In genomic region chr7:56051339-56052191, GRCh38 we compare ENCODE assay signal across 8 cellular contexts. TPM values are rescaled to one million over a fixed set of nuclear protein-coding genes. Genes with fewer than 3 reads are reported as not detected.
DNase-seq lines count a peak whose midpoint lies in the region; ATAC-seq and TF ChIP-seq lines count a peak whose summit lies in the region.

CCT6A (plus strand) TSS chr7:56051765; CDS start chr7:56051849, 84 bp downstream.
PSPH (minus strand) TSS chr7:56051444; CDS start chr7:56021212, 30,232 bp downstream.

- no peaks in the 10 kb centered on the region for H3K9me3 Mint-ChIP-seq in T-helper 1 cell treated with Interleukin-12 subunit alpha and Interleukin-12 subunit beta and Interleukin-4 antibody, amounts not matched to agents 30 μg/mL and 1 μg/mL, for 36 hours

- peak within 1 kb of the TSS; percentile 99 for H3K4me3 Mint-ChIP-seq in T-helper 1 cell treated with Interleukin-12 subunit alpha and Interleukin-12 subunit beta and Interleukin-4 antibody, amounts not matched to agents 30 μg/mL and 1 μg/mL, for 36 hours

- peak; percentile 95 for DNase-seq in GM13977 (ENCODE audit: low spot score)
- peak; percentile 96 for DNase-seq in NCI-H1694 (lab: John Stamatoyannopoulos, UW)
- peak; percentile 95 for DNase-seq in amniotic stem cell (lab: John Stamatoyannopoulos, UW)
- peak; percentile 99 for DNase-seq in left ventricle myocardium inferior
- peak; percentile 99 for DNase-seq in prostate gland (ENCODE audit: low spot score)

- TF ChIP-seq POLR2A in prostate gland (IDR thresholded peaks at IDR 0.05) = peak; percentile 83

- H3K27me3 Mint-ChIP-seq in T-helper 1 cell treated with Interleukin-12 subunit alpha and Interleukin-12 subunit beta and Interleukin-4 antibody, amounts not matched to agents 30 μg/mL and 1 μg/mL, for 36 hours (ENCODE audit: low read depth) = no peaks in the 10 kb centered on the region

- H3K9me3 ChIP-seq in left ventricle myocardium inferior (replicated peaks) (no peaks in the 10 kb centered on the region), prostate gland (no peaks in the 10 kb centered on the region)

- H3K4me3 ChIP-seq in left ventricle myocardium inferior = peak within 1 kb of the TSS; percentile 90
- H3K4me3 ChIP-seq in prostate gland = peak within 1 kb of the TSS; percentile 66 to 83
- H3K4me3 ChIP-seq in urinary bladder (ENCODE audit: low read depth, low read length) = peak within 1 kb of the TSS; percentile 87

- H3K36me3 ChIP-seq in left ventricle myocardium inferior (peaks cover 39% of the 10 kb centered on the region), prostate gland (peaks cover 8 to 11% of the 10 kb centered on the region in 2 donors), urinary bladder (ENCODE audit: insufficient read depth) (peaks cover 3% of the 10 kb centered on the region)

- no peak for TF ChIP-seq CTCF in GM13977 (IDR thresholded peaks at IDR 0.05; ENCODE audit: extremely low read depth, insufficient read depth, missing control alignments)
- TF ChIP-seq CTCF in left ventricle myocardium inferior (IDR thresholded peaks at IDR 0.05; ENCODE audit: borderline replicate concordance) = peak; percentile 7
- peak in 1 of 4 experiments; percentile 20 for TF ChIP-seq CTCF in prostate gland (IDR thresholded peaks at IDR 0.05)

- intact Hi-C loops in left ventricle myocardium inferior (cut with micrococcal nuclease) = no loop called here
- intact Hi-C loops in prostate gland (cut with DNase I) = loop anchor here (10.0 kb wide), 1 partner anchor 87 kb away; the partner anchor contains the start of gene NIPSNAP2

- in situ Hi-C loops in GM13977 (cut with MboI; ENCODE audit: low pct_unique_long_range_greater_than_20kb, low sequenced_read_pairs, unreplicated experiment) = no loop called here

- peaks cover 29% of the 10 kb centered on the region for H3K4me1 Mint-ChIP-seq in T-helper 1 cell treated with Interleukin-12 subunit alpha and Interleukin-12 subunit beta and Interleukin-4 antibody, amounts not matched to agents 30 μg/mL and 1 μg/mL, for 36 hours (ENCODE audit: low read depth)

- H3K4me1 ChIP-seq in left ventricle myocardium inferior = peaks cover 61% of the 10 kb centered on the region
- H3K4me1 ChIP-seq in prostate gland (replicated peaks) = no peaks in the 10 kb centered on the region
- no peaks in the 10 kb centered on the region for H3K4me1 ChIP-seq in urinary bladder (ENCODE audit: insufficient read depth)

- H3K27ac ChIP-seq in left ventricle myocardium inferior (replicated peaks) = peak within 1 kb of the TSS; percentile 93
- H3K27ac ChIP-seq in prostate gland = peak within 1 kb of the TSS; percentile 89
- H3K27ac ChIP-seq in urinary bladder (ENCODE audit: low read depth) = peak within 1 kb of the TSS; percentile 90

- H3K27me3 ChIP-seq in left ventricle myocardium inferior (ENCODE audit: low read depth) (no peaks in the 10 kb centered on the region), prostate gland (replicated peaks; ENCODE audit: insufficient read depth) (no peaks in the 10 kb centered on the region)

- H3K27ac Mint-ChIP-seq in T-helper 1 cell treated with Interleukin-12 subunit alpha and Interleukin-12 subunit beta and Interleukin-4 antibody, amounts not matched to agents 30 μg/mL and 1 μg/mL, for 36 hours = peak within 1 kb of the TSS; percentile 97

- ATAC-seq in HG02884 (IDR thresholded peaks at IDR 0.05; ENCODE audit: unreplicated experiment) = peak; percentile 89

- peaks cover 24% of the 10 kb centered on the region for H3K36me3 Mint-ChIP-seq in T-helper 1 cell treated with Interleukin-12 subunit alpha and Interleukin-12 subunit beta and Interleukin-4 antibody, amounts not matched to agents 30 μg/mL and 1 μg/mL, for 36 hours (ENCODE audit: low read depth)

- 0% methylated on average over 83 of the region's 97 CpGs for WGBS in prostate gland
- under 1% methylated on average over 97 of the region's 97 CpGs for WGBS in urinary bladder

RNA-seq across cellular contexts. Expression of gene CCT6A, which starts in this region (rescaled TPM):
- 67.6 TPM for total RNA-seq in left ventricle myocardium inferior
- 10 to 100 TPM; 60.0 to 64.3 TPM for total RNA-seq in prostate gland
- 133 TPM for total RNA-seq in urinary bladder
- 90.8 TPM for polyA plus RNA-seq in urinary bladder

RNA-seq across cellular contexts. Expression of gene PSPH, which starts in this region (rescaled TPM):
- total RNA-seq in left ventricle myocardium inferior (12.9 TPM), prostate gland (10 to 100 TPM; 25.8 to 47.1 TPM), urinary bladder (19.9 TPM)
- 6.9 TPM for polyA plus RNA-seq in urinary bladder

Comparison
In these comparisons a context has a peak if more than half of its experiments do, and no peak if none do; other contexts are left out.
1. Peak in every context shown above with its lines: DNase-seq, ATAC-seq, H3K4me3 ChIP-seq and H3K27ac ChIP-seq.